In the genomic region with DNA sequence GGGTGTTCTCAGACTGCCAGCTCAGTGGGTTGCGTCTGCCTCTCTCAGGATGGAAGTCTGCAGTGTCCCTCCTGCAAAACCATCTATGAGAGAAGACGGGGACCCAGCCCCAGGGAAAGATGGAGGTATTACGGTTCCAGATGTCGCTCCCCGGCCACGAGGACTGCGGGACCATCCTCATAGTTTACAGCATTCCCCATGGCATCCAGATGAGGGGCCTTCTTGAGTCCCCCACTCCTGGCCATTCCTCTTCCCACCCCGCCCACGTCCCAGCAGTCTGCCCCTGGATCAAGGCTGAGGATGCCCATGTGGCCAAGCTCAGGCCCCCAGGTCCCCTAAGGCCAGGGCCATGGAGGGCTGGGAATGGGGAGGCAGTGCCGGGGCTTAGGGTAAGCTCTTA, we compare ENCODE assay signal across 9 cellular contexts. TPM values are rescaled to one million over a fixed set of nuclear protein-coding genes. Genes with fewer than 3 reads are reported as not detected.
"Had no signal": no experiment of that assay in that cellular context is flagged by ENCODE, and none has a peak within 500 bp of the region (broad histone marks: within the 10 kb centered on the region; RNA-seq: fewer than 3 reads in every experiment).

No MANE protein-coding gene starts in this region.

RNA-seq across cellular contexts. Expression of a gene that starts 28.9 kb away (rescaled TPM):
- total RNA-seq: HT-29, LHCN-M2, MCF 10A, OCI-LY7, PC-3, Peyer's patch, Right ventricle myocardium superior, RPMI7951, SJSA1 had no signal

RNA-seq across cellular contexts. Expression of a gene that starts 59.1 kb away (rescaled TPM):
- total RNA-seq: HT-29, PC-3, RPMI7951, SJSA1 had no signal
